ENCODE assay signal across 8 cellular contexts in genomic region chr11:62923634-62924411, GRCh38. TPM values are rescaled to one million over a fixed set of nuclear protein-coding genes. Genes with fewer than 3 reads are reported as not detected.
DNase-seq lines count a peak whose midpoint lies in the region; ATAC-seq and TF ChIP-seq lines count a peak whose summit lies in the region.

No MANE protein-coding gene starts in this region.

- H3K27ac Mint-ChIP-seq in osteocyte (ENCODE audit: unreplicated experiment): no peak overlapping the region

- peaks cover 62% of the 10 kb centered on the region for H3K27me3 Mint-ChIP-seq in osteocyte (ENCODE audit: unreplicated experiment)

- H3K27me3 ChIP-seq in dorsolateral prefrontal cortex: peaks cover 0 to 48% (median 0%) of the 10 kb centered on the region in 45 donors

- H3K9me3 Mint-ChIP-seq in osteocyte (ENCODE audit: unreplicated experiment): no peaks in the 10 kb centered on the region

- peak overlapping the region in 57 of 59 donors; percentile 3 to 93 (median 77) for H3K27ac ChIP-seq in dorsolateral prefrontal cortex

- H3K4me3 Mint-ChIP-seq in osteocyte (ENCODE audit: unreplicated experiment): peak overlapping the region; percentile 56

- DNase-seq in DMS79 (lab: John Stamatoyannopoulos, UW): peak; percentile 24
- peak; percentile 40 for DNase-seq in NAMALWA (ENCODE audit: low spot score)
- DNase-seq in dorsolateral prefrontal cortex: peak; percentile 30 to 88 (median 78)
- DNase-seq in osteocyte (ENCODE audit: extremely low spot score, unreplicated experiment): no peak
- DNase-seq in cerebellum (ENCODE audit: low spot score): no peak
- DNase-seq in C1 segment of cervical spinal cord (lab: John Stamatoyannopoulos, UW): no peak
- no peak for DNase-seq in SK-N-DZ (ENCODE audit: low spot score)

- peak overlapping the region in 55 of 59 donors; percentile 0 to 60 (median 39) for H3K4me3 ChIP-seq in dorsolateral prefrontal cortex

- peaks cover 35% of the 10 kb centered on the region for H3K4me1 Mint-ChIP-seq in osteocyte (ENCODE audit: unreplicated experiment)

- intact Hi-C loops in dorsolateral prefrontal cortex (cut with DNase I): no loop called here

- no peak for TF ChIP-seq CTCF in dorsolateral prefrontal cortex (IDR thresholded peaks at IDR 0.05 in 54 of 56, conservative IDR thresholded peaks at IDR 0.05 in 2 of 56; ENCODE audit: low read depth in 1 of 56, partially characterized antibody in 56 of 56)
- no peak for TF ChIP-seq CTCF in osteocyte (IDR thresholded peaks at IDR 0.05)

- no peak for ATAC-seq in GM21526 (IDR thresholded peaks at IDR 0.05; ENCODE audit: low FRiP score, unreplicated experiment)

- no peaks in the 10 kb centered on the region for H3K36me3 Mint-ChIP-seq in osteocyte (ENCODE audit: unreplicated experiment)

RNA-seq across cellular contexts. Expression of gene CHRM1, which starts 2.7 kb away (rescaled TPM):
- total RNA-seq in dorsolateral prefrontal cortex (10 to 100 TPM; 17.2 to 91.6 (median 58.7) TPM), osteocyte (0.27 and 0.31 TPM in 2 replicates), cerebellum (not detected)
- 1.3 and 1.8 TPM in 2 replicates for polyA plus RNA-seq in SK-N-DZ (2014; cell fraction: cytosol; rRNA removed)
- 0.53 and 1.0 TPM in 2 replicates for polyA plus RNA-seq in SK-N-DZ (2014; cell fraction: nucleus; rRNA removed)

RNA-seq across cellular contexts. Expression of gene SLC3A2, which starts 43.1 kb away (rescaled TPM):
- total RNA-seq in dorsolateral prefrontal cortex (100 to 1,000 TPM; 101 to 299 (median 140) TPM), osteocyte (326 and 362 TPM in 2 replicates), cerebellum (64.1 TPM)
- 119 and 124 TPM in 2 replicates for polyA plus RNA-seq in SK-N-DZ (2014; cell fraction: cytosol; rRNA removed)
- polyA plus RNA-seq in SK-N-DZ (2014; cell fraction: nucleus; rRNA removed): 182 and 202 TPM in 2 replicates

Comparison
In these comparisons a context has a peak if more than half of its experiments do, and no peak if none do; other contexts are left out.
1. DNase-seq: peak in DMS79 (single experiment), NAMALWA (single experiment) and dorsolateral prefrontal cortex (10 of 10); none in osteocyte (single experiment), cerebellum (single experiment), C1 segment of cervical spinal cord (0 of 14) and SK-N-DZ (single experiment).
2. RNA of gene CHRM1, which starts 2.7 kb away (total RNA-seq): 17.2 to 91.6 TPM in dorsolateral prefrontal cortex; 0.27 to 0.31 TPM in osteocyte and not detected in cerebellum (single experiment); every median in the first group is over 10 times any median in the second.